ENCODE assay signal across 2 cellular contexts in the genomic region with DNA sequence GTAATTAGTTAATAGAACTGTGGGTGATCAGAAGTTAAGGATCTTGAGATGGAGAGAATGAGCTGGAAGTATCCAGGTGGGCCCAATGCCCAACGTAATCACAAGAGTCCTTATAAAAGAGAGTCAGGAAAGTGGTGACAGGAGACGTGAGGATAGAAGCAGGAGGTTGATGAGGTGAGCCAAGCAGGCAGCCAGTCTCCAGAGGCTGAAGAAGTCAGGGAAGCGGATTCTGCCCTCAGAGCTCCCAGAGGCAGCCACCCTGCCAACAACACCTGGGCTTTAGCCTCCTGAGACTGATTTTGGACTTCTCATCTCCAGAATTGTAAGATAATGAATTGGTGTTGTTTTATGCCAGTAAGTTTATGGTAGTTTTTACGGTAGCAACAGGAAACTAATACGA.
TF ChIP-seq lines count a peak whose summit lies in the region.

No MANE protein-coding gene starts in this region.

TF ChIP-seq in GM23338, 12 proteins besides CTCF, POLR2A, EP300 and RAD21 (continued from another document):
- no peak for TF ChIP-seq ETS1 (IDR thresholded peaks at IDR 0.05)
- TF ChIP-seq ZNF331 (CRISPR knock-in tag; IDR thresholded peaks at IDR 0.05; ENCODE audit: low read depth): no peak
- TF ChIP-seq REST (IDR thresholded peaks at IDR 0.05; ENCODE audit: unreplicated experiment): no peak
- TF ChIP-seq NANOG (IDR thresholded peaks at IDR 0.05; ENCODE audit: borderline replicate concordance): no peak
- TF ChIP-seq, protein P1, sequence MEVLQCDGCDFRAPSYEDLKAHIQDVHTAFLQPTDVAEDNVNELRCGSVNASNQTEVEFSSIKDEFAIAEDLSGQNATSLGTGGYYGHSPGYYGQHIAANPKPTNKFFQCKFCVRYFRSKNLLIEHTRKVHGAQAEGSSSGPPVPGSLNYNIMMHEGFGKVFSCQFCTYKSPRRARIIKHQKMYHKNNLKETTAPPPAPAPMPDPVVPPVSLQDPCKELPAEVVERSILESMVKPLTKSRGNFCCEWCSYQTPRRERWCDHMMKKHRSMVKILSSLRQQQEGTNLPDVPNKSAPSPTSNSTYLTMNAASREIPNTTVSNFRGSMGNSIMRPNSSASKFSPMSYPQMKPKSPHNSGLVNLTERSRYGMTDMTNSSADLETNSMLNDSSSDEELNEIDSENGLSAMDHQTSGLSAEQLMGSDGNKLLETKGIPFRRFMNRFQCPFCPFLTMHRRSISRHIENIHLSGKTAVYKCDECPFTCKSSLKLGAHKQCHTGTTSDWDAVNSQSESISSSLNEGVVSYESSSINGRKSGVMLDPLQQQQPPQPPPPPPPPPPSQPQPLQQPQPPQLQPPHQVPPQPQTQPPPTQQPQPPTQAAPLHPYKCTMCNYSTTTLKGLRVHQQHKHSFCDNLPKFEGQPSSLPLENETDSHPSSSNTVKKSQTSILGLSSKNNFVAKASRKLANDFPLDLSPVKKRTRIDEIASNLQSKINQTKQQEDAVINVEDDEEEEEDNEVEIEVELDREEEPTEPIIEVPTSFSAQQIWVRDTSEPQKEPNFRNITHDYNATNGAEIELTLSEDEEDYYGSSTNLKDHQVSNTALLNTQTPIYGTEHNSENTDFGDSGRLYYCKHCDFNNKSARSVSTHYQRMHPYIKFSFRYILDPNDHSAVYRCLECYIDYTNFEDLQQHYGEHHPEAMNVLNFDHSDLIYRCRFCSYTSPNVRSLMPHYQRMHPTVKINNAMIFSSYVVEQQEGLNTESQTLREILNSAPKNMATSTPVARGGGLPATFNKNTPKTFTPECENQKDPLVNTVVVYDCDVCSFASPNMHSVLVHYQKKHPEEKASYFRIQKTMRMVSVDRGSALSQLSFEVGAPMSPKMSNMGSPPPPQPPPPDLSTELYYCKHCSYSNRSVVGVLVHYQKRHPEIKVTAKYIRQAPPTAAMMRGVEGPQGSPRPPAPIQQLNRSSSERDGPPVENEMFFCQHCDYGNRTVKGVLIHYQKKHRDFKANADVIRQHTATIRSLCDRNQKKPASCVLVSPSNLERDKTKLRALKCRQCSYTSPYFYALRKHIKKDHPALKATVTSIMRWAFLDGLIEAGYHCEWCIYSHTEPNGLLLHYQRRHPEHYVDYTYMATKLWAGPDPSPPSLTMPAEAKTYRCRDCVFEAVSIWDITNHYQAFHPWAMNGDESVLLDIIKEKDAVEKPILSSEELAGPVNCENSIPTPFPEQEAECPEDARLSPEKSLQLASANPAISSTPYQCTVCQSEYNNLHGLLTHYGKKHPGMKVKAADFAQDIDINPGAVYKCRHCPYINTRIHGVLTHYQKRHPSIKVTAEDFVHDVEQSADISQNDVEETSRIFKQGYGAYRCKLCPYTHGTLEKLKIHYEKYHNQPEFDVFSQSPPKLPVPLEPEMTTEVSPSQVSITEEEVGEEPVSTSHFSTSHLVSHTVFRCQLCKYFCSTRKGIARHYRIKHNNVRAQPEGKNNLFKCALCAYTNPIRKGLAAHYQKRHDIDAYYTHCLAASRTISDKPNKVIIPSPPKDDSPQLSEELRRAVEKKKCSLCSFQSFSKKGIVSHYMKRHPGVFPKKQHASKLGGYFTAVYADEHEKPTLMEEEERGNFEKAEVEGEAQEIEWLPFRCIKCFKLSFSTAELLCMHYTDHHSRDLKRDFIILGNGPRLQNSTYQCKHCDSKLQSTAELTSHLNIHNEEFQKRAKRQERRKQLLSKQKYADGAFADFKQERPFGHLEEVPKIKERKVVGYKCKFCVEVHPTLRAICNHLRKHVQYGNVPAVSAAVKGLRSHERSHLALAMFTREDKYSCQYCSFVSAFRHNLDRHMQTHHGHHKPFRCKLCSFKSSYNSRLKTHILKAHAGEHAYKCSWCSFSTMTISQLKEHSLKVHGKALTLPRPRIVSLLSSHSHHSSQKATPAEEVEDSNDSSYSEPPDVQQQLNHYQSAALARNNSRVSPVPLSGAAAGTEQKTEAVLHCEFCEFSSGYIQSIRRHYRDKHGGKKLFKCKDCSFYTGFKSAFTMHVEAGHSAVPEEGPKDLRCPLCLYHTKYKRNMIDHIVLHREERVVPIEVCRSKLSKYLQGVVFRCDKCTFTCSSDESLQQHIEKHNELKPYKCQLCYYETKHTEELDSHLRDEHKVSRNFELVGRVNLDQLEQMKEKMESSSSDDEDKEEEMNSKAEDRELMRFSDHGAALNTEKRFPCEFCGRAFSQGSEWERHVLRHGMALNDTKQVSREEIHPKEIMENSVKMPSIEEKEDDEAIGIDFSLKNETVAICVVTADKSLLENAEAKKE (CRISPR knock-in tag; IDR thresholded peaks at IDR 0.05): no peak
- TF ChIP-seq POLR2AphosphoS5 (IDR thresholded peaks at IDR 0.05; ENCODE audit: low read depth): no peak
- no peak for TF ChIP-seq ZNF114 (CRISPR knock-in tag; IDR thresholded peaks at IDR 0.05)
- TF ChIP-seq STAT1 (IDR thresholded peaks at IDR 0.05; ENCODE audit: unreplicated experiment): no peak

TF ChIP-seq in SK-N-SH, 30 proteins besides CTCF, POLR2A, EP300 and RAD21 (continued from another document):
- TF ChIP-seq PBX3 (IDR thresholded peaks at IDR 0.05) (no peak), REST (IDR thresholded peaks at IDR 0.05; ENCODE audit: low read depth, low read length) (no peak), USF2 (IDR thresholded peaks at IDR 0.05; ENCODE audit: borderline replicate concordance, low read depth, low read length) (no peak), TCF12 (IDR thresholded peaks at IDR 0.05) (no peak), FOXJ3 (CRISPR knock-in tag; IDR thresholded peaks at IDR 0.05) (no peak), GATA2 (CRISPR knock-in tag; IDR thresholded peaks at IDR 0.05) (no peak), TAF1 (IDR thresholded peaks at IDR 0.05; ENCODE audit: borderline replicate concordance, low read depth, low read length) (no peak), MXI1 (IDR thresholded peaks at IDR 0.05; ENCODE audit: low read depth, low read length) (no peak), MEF2A (IDR thresholded peaks at IDR 0.05; ENCODE audit: borderline replicate concordance, low read depth) (no peak), CHD2 (IDR thresholded peaks at IDR 0.05; ENCODE audit: low read length, partially characterized antibody) (no peak), RFX5 (IDR thresholded peaks at IDR 0.05; ENCODE audit: low read length) (no peak), ELF1 (IDR thresholded peaks at IDR 0.05) (no peak), NFIC (IDR thresholded peaks at IDR 0.05; ENCODE audit: borderline replicate concordance) (no peak), FOSL2 (IDR thresholded peaks at IDR 0.05; ENCODE audit: borderline replicate concordance, low read depth) (no peak)
- TF ChIP-seq, protein P2, sequence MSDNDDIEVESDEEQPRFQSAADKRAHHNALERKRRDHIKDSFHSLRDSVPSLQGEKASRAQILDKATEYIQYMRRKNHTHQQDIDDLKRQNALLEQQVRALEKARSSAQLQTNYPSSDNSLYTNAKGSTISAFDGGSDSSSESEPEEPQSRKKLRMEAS (IDR thresholded peaks at IDR 0.05; ENCODE audit: low read depth): no peak
- TF ChIP-seq, protein P3, sequence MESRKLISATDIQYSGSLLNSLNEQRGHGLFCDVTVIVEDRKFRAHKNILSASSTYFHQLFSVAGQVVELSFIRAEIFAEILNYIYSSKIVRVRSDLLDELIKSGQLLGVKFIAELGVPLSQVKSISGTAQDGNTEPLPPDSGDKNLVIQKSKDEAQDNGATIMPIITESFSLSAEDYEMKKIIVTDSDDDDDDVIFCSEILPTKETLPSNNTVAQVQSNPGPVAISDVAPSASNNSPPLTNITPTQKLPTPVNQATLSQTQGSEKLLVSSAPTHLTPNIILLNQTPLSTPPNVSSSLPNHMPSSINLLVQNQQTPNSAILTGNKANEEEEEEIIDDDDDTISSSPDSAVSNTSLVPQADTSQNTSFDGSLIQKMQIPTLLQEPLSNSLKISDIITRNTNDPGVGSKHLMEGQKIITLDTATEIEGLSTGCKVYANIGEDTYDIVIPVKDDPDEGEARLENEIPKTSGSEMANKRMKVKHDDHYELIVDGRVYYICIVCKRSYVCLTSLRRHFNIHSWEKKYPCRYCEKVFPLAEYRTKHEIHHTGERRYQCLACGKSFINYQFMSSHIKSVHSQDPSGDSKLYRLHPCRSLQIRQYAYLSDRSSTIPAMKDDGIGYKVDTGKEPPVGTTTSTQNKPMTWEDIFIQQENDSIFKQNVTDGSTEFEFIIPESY (IDR thresholded peaks at IDR 0.05; ENCODE audit: borderline replicate concordance, low read depth): no peak
